Comparison of ENCODE assay signal across 8 cellular contexts in genomic region chr10:91034494-91035157, GRCh38.
DNase-seq lines count a peak whose midpoint lies in the region; ATAC-seq, FAIRE-seq and TF ChIP-seq lines count a peak whose summit lies in the region.

No MANE protein-coding gene starts in this region.

- H3K36me3 ChIP-seq in GM23248 (ENCODE audit: low read depth) = no peaks in the 10 kb centered on the region
- H3K36me3 ChIP-seq in SJCRH30 = no peaks in the 10 kb centered on the region
- H3K36me3 ChIP-seq in psoas muscle (ENCODE audit: insufficient read depth in 1 of 2, low read depth in 1 of 2) = no peaks in the 10 kb centered on the region

- TF ChIP-seq CTCF in foreskin fibroblast (IDR thresholded peaks at IDR 0.05; ENCODE audit: low read depth, low read length) (no peak), psoas muscle (IDR thresholded peaks at IDR 0.05) (no peak), D721Med (IDR thresholded peaks at IDR 0.05; ENCODE audit: insufficient read depth, missing control alignments) (no peak)

- H3K9me3 ChIP-seq in GM23248 (ENCODE audit: low read depth) = no peaks in the 10 kb centered on the region
- H3K9me3 ChIP-seq in SJCRH30 (replicated peaks) = no peaks in the 10 kb centered on the region
- no peaks in the 10 kb centered on the region for H3K9me3 ChIP-seq in psoas muscle

- H3K27me3 ChIP-seq in GM23248 (replicated peaks; ENCODE audit: insufficient read depth) (no peaks in the 10 kb centered on the region; the same call in 1 of the 2 replicates), SJCRH30 (no peaks in the 10 kb centered on the region), psoas muscle (ENCODE audit: insufficient read depth in 3 of 3, low read length in 2 of 3) (no peaks in the 10 kb centered on the region)

- H3K4me1 ChIP-seq in GM23248 (ENCODE audit: insufficient read depth) = peaks cover 4% of the 10 kb centered on the region; the same call in 1 of the 2 replicates
- H3K4me1 ChIP-seq in SJCRH30 = peaks cover 21% of the 10 kb centered on the region
- peaks cover 17% of the 10 kb centered on the region for H3K4me1 ChIP-seq in psoas muscle

- in situ Hi-C loops in GM23248 (cut with MboI) = no loop called here

- peak in 3 of 4 donors; percentile 39 to 50 (median 41) for ATAC-seq in psoas muscle
- no peak for ATAC-seq in HG03469 (IDR thresholded peaks at IDR 0.05; ENCODE audit: unreplicated experiment)
- ATAC-seq in HG03025 (IDR thresholded peaks at IDR 0.05; ENCODE audit: low FRiP score, unreplicated experiment) = no peak

- no peak overlapping the region for H3K4me3 ChIP-seq in GM23248
- H3K4me3 ChIP-seq in SJCRH30 = no peak overlapping the region
- no peak overlapping the region for H3K4me3 ChIP-seq in foreskin fibroblast (ENCODE audit: low read depth in 1 of 2, low read length in 2 of 2)
- no peak overlapping the region for H3K4me3 ChIP-seq in psoas muscle

- H3K9ac ChIP-seq in GM23248 = no peak overlapping the region

- no peaks in the 10 kb centered on the region for H4K20me1 ChIP-seq in GM23248 (ENCODE audit: insufficient read depth)

- FAIRE-seq in D721Med (lab: Jason Lieb, UNC) = no peak

- H3K4me2 ChIP-seq in GM23248 (ENCODE audit: unreplicated experiment) = no peak overlapping the region

- peak; percentile 44 for DNase-seq in GM23248
- DNase-seq in SJCRH30 = peak; percentile 67 to 79
- DNase-seq in foreskin fibroblast = peak; percentile 64 to 77
- peak; percentile 72 for DNase-seq in psoas muscle
- DNase-seq in NCI-H524 treated with DMSO at 0.1 percent for 48 hours (lab: John Stamatoyannopoulos, UW) = no peak
- DNase-seq in D721Med (ENCODE audit: insufficient read length, low spot score) = no peak

- intact Hi-C loops in psoas muscle (cut with DNase I) = no loop called here

- WGBS in GM23248 (ENCODE audit: low coverage in 1 of 2, low lambda C conversion rate in 2 of 2, missing lambda C conversion rate in 2 of 2), 2 experiments = 37 to 39% methylated on average over 9 of the region's 9 CpGs
- 23 to 35% (median 31%) methylated on average over 9 of the region's 9 CpGs for WGBS in psoas muscle, 3 donors

- 0 out of 2 replicates have a peak, but pooled peaks cover 4% of the 10 kb centered on the region for H3F3A ChIP-seq in GM23248 (ENCODE audit: insufficient read depth)

- H3K9me2 ChIP-seq in GM23248 (ENCODE audit: insufficient read depth) = no peaks in the 10 kb centered on the region

- no peak overlapping the region for H2AFZ ChIP-seq in GM23248

- no peaks in the 10 kb centered on the region for H3K79me2 ChIP-seq in GM23248 (ENCODE audit: insufficient read depth)

- H3K27ac ChIP-seq in GM23248 (no peak overlapping the region), SJCRH30 (peak overlapping the region; percentile 27; the same call in 1 of the 2 replicates), psoas muscle (no peak overlapping the region)

Comparison
In these comparisons a context has a peak if more than half of its experiments do, and no peak if none do; other contexts are left out.
1. DNase-seq: peak in GM23248 (single experiment), SJCRH30 (2 of 2), foreskin fibroblast (2 of 2) and psoas muscle (2 of 2); none in NCI-H524 treated with DMSO at 0.1 percent for 48 hours (single experiment) and D721Med (single experiment).
2. ATAC-seq: peak in psoas muscle (3 of 4); none in HG03469 (single experiment) and HG03025 (single experiment).